13 cellular contexts compared by ENCODE assay signal in the genomic region with DNA sequence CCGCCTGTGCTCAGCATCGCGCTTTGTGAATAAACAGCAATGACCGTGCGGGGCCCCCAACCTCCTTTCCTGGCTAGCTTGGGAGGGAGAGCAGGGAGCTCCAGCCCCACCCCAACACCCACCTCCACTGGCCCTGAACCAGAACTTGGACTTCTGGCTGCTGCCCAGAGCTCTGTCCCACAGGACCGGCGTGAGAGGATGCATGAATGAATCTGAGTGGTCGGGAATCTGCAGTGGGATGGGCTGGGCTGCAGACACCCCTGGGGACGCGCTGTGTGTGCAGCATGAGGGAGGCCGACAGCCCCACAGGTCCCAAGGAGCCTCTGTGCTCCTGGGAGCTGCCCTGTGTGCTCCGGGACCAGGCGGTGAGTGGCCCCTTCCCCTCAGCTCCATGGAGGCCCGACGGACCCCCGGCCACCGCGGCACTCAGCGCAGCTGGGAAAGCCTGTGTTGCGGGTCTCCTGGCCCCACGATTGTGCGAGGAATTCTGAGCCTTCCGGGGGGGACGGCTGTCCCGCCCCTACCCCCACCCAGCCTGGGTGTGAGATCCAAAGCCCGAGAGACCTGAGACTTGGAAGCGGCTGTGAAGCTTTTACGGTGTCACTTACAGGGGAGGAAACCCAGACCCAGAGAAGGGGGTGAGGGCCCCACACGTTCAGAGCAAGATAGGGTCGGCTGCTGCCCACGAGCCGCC. TPM values are rescaled to one million over a fixed set of nuclear protein-coding genes. Genes with fewer than 3 reads are reported as not detected.
DNase-seq lines count a peak whose midpoint lies in the region; ATAC-seq and TF ChIP-seq lines count a peak whose summit lies in the region.
"Had no signal": no experiment of that assay in that cellular context is flagged by ENCODE, and none has a peak within 500 bp of the region (broad histone marks: within the 10 kb centered on the region; RNA-seq: fewer than 3 reads in every experiment).

No MANE protein-coding gene starts in this region.

- TF ChIP-seq POLR2A in upper lobe of left lung (IDR thresholded peaks at IDR 0.05) = no peak

- H3K4me1 ChIP-seq in adipocyte (ENCODE audit: control insufficient read depth, insufficient read depth, low read length) (peaks cover 76% of the 10 kb centered on the region), upper lobe of left lung (peaks cover 60 to 87% (median 70%) of the 10 kb centered on the region in 4 donors)

- H3K4me3 ChIP-seq in adipocyte (ENCODE audit: low read length) (peak overlapping the region; percentile 52), upper lobe of left lung (peak overlapping the region in 1 of 4 donors; percentile 7)

- H3K27ac ChIP-seq in upper lobe of left lung = peak overlapping the region; percentile 64 to 97 (median 95)

- H3K27me3 ChIP-seq in adipocyte (replicated peaks; ENCODE audit: control insufficient read depth, insufficient read depth, low read length) (no peaks in the 10 kb centered on the region), upper lobe of left lung (no peaks in the 10 kb centered on the region)

- DNase-seq in Right ventricle myocardium superior (peak; percentile 64), cardiac septum (ENCODE audit: low spot score) (no peak), adipocyte (ENCODE audit: low read depth) (no peak), left kidney (ENCODE audit: low read depth, low spot score) (peak; percentile 68), upper lobe of left lung (peak in 1 of 2 donors; percentile 77), hepatic stellate cell (ENCODE audit: low spot score) (no peak), OCI-M1 (lab: John Stamatoyannopoulos, UW) (no peak), NCI-H2081 treated with DMSO at 0.1 percent for 48 hours (lab: John Stamatoyannopoulos, UW) (no peak)
- DNase-seq: GDM1; kidney glomerular epithelial cell; NCI-H187; stimulated activated CD4-positive, alpha-beta T cell treated with anti-CD3 and anti-CD28 coated beads, Interleukin-2, amount 100 ng/mL, for 24 hours had no signal

- H3K9me3 ChIP-seq in adipocyte (ENCODE audit: control insufficient read depth, low read length) (no peaks in the 10 kb centered on the region), upper lobe of left lung (no peaks in the 10 kb centered on the region)

- H3K9ac ChIP-seq in adipocyte (ENCODE audit: low read length) = peak overlapping the region; percentile 96

- intact Hi-C loops in Right ventricle myocardium superior (cut with DNase I) = no loop called here
- intact Hi-C loops in cardiac septum (cut with DNase I) = no loop called here

- no peak for TF ChIP-seq EP300 in upper lobe of left lung (IDR thresholded peaks at IDR 0.05)

- H3K36me3 ChIP-seq in adipocyte (ENCODE audit: control insufficient read depth, insufficient read depth, low read length, severe bottlenecking) (no peaks in the 10 kb centered on the region), upper lobe of left lung (peaks cover 0 to 3% (median 0%) of the 10 kb centered on the region in 4 donors)

- 64 to 69% methylated on average over 21 to 31 of the region's 32 CpGs for WGBS in upper lobe of left lung, 2 donors

- no peak for TF ChIP-seq CTCF in upper lobe of left lung (IDR thresholded peaks at IDR 0.05)

- ATAC-seq in Right ventricle myocardium superior (ENCODE audit: poor library complexity) (no peak), upper lobe of left lung (ENCODE audit: low FRiP score in 2 of 2) (no peak)
- ATAC-seq: esophagus mucosa had no signal

RNA-seq across cellular contexts. Expression of a gene that starts 5.5 kb away (rescaled TPM):
- total RNA-seq in Right ventricle myocardium superior = 15.9 TPM
- total RNA-seq in cardiac septum = 20.4 TPM
- total RNA-seq in upper lobe of left lung = 100 to 1,000 TPM; 107 to 535 (median 239) TPM

RNA-seq across cellular contexts. Expression of a gene that starts 24.0 kb away (rescaled TPM):
- total RNA-seq in Right ventricle myocardium superior = 1.00 TPM
- 0.46 TPM for total RNA-seq in cardiac septum
- total RNA-seq in upper lobe of left lung = 1 to 10 TPM in 5 of 6 donors, not detected in 1; 2.3 to 4.7 (median 3.5) TPM

RNA-seq across cellular contexts. Expression of a gene that starts 32.2 kb away (rescaled TPM):
- total RNA-seq in Right ventricle myocardium superior = 40.4 TPM
- 46.6 TPM for total RNA-seq in cardiac septum
- 100 to 1,000 TPM in 4 of 6 donors, 10 to 100 TPM in 2; 76.5 to 147 (median 124) TPM for total RNA-seq in upper lobe of left lung

Comparison
In these comparisons a context has a peak if more than half of its experiments do, and no peak if none do; other contexts are left out.
1. DNase-seq: peak in Right ventricle myocardium superior (single experiment) and left kidney (single experiment); none in cardiac septum (single experiment), adipocyte (single experiment), hepatic stellate cell (single experiment), OCI-M1 (single experiment) and NCI-H2081 treated with DMSO at 0.1 percent for 48 hours (single experiment).